In genomic region chr14:21047378-21047781, GRCh38 we compare ENCODE assay signal across 32 cellular contexts. TPM values are rescaled to one million over a fixed set of nuclear protein-coding genes. Genes with fewer than 3 reads are reported as not detected.
DNase-seq lines count a peak whose midpoint lies in the region; ATAC-seq, FAIRE-seq and TF ChIP-seq lines count a peak whose summit lies in the region.
"Had no signal": no experiment of that assay in that cellular context is flagged by ENCODE, and none has a peak within 500 bp of the region (broad histone marks: within the 10 kb centered on the region; RNA-seq: fewer than 3 reads in every experiment).

No MANE protein-coding gene starts in this region.

- no peak overlapping the region for H2AK9ac ChIP-seq in IMR-90 (replicated peaks; ENCODE audit: low read depth, low read length, poor library complexity)

- H3K9ac ChIP-seq in IMR-90 (ENCODE audit: low read depth, low read length): no peak overlapping the region
- no peak overlapping the region for H3K9ac ChIP-seq in kidney (ENCODE audit: low read length in 2 of 2)

- H3K56ac ChIP-seq in IMR-90 (ENCODE audit: extremely low read depth, insufficient read depth, low read length): no peak overlapping the region

- H3K36me3 ChIP-seq in IMR-90 (ENCODE audit: control insufficient read depth, insufficient read depth, low read length) (no peaks in the 10 kb centered on the region), kidney (ENCODE audit: control insufficient read depth in 1 of 2, insufficient read depth in 2 of 2, low read length in 2 of 2) (no peaks in the 10 kb centered on the region)
- H3K36me3 ChIP-seq: cardiac muscle cell, esophagus squamous epithelium, left ventricle myocardium inferior, ovary, right atrium auricular region, SJCRH30 had no signal

- peaks cover 25% of the 10 kb centered on the region for H3K27me3 ChIP-seq in IMR-90 (ENCODE audit: control insufficient read depth, insufficient read depth, low read length)
- H3K27me3 ChIP-seq: cardiac muscle cell, esophagus squamous epithelium, ovary, right atrium auricular region, SJCRH30 had no signal

- H3K4me3 ChIP-seq in IMR-90 (ENCODE audit: insufficient read depth, low read depth, low read length): no peak overlapping the region
- H3K4me3 ChIP-seq in kidney (ENCODE audit: low read length in 2 of 2): no peak overlapping the region
- H3K4me3 ChIP-seq: cardiac muscle cell, esophagus squamous epithelium, left ventricle myocardium inferior, ovary, right atrium auricular region, SJCRH30 had no signal

- no peak overlapping the region for H3K23ac ChIP-seq in IMR-90 (ENCODE audit: low read depth, low read length)

- no peak overlapping the region for H3K18ac ChIP-seq in IMR-90 (ENCODE audit: low read depth, low read length)

- H4K8ac ChIP-seq in IMR-90 (ENCODE audit: low read depth in 2 of 2, low read length in 2 of 2): no peak overlapping the region

- H3K27ac ChIP-seq in IMR-90 (ENCODE audit: insufficient read depth, low read length) (no peak overlapping the region), epithelial cell of prostate (peak overlapping the region; percentile 44), kidney (ENCODE audit: low read depth in 2 of 2, low read length in 2 of 2) (no peak overlapping the region)
- H3K27ac ChIP-seq: cardiac muscle cell, esophagus squamous epithelium, left ventricle myocardium inferior, ovary, right atrium auricular region, SJCRH30 had no signal

- no peak overlapping the region for H3K4me2 ChIP-seq in IMR-90 (ENCODE audit: low read depth, low read length)

- H3K9me1 ChIP-seq in IMR-90 (ENCODE audit: insufficient read depth, low read length): no peaks in the 10 kb centered on the region

- H4K91ac ChIP-seq in IMR-90 (ENCODE audit: insufficient read depth, low read depth, low read length): no peak overlapping the region

- no peak overlapping the region for H3K4me3 Mint-ChIP-seq in mesothelial cell of epicardium
- H3K4me3 Mint-ChIP-seq: activated naive CD4-positive, alpha-beta T cell treated with anti-CD3 and anti-CD28 coated beads for 36 hours; CD4-positive, CD25-positive, alpha-beta regulatory T cell; endodermal cell; nephron; type B pancreatic cell had no signal

- H3K79me1 ChIP-seq in IMR-90 (ENCODE audit: low read depth in 1 of 2, low read length in 2 of 2): no peaks in the 10 kb centered on the region

- H3K27me3 Mint-ChIP-seq in mesothelial cell of epicardium (ENCODE audit: low read depth): no peaks in the 10 kb centered on the region

- no peak for TF ChIP-seq RAD21 in IMR-90 (IDR thresholded peaks at IDR 0.05; ENCODE audit: low read length)

- peak overlapping the region; percentile 13 for H3K27ac Mint-ChIP-seq in mesothelial cell of epicardium
- H3K27ac Mint-ChIP-seq: activated naive CD4-positive, alpha-beta T cell treated with anti-CD3 and anti-CD28 coated beads for 36 hours; endodermal cell; type B pancreatic cell had no signal

- no peak overlapping the region for H3K14ac ChIP-seq in IMR-90 (replicated peaks; ENCODE audit: low read depth, low read length)

- H3K9me3 ChIP-seq in IMR-90 (ENCODE audit: control insufficient read depth, insufficient read depth, low read length) (no peaks in the 10 kb centered on the region), kidney (ENCODE audit: control insufficient read depth in 1 of 2, low read length in 2 of 2) (no peaks in the 10 kb centered on the region)
- H3K9me3 ChIP-seq: esophagus squamous epithelium, left ventricle myocardium inferior, ovary, right atrium auricular region, SJCRH30 had no signal

- in situ Hi-C loops in IMR-90 (cut with MboI; ENCODE audit: low sequenced_read_pairs): no loop called here

- no peak overlapping the region for H2BK15ac ChIP-seq in IMR-90 (ENCODE audit: low read depth, low read length)

- no peak overlapping the region for H2AK5ac ChIP-seq in IMR-90 (ENCODE audit: low read depth, low read length)

- no TSS peak for BruUV-seq in IMR-90 (replicated peaks; lab: Mats Ljungman, UMichigan)

- CTCF ChIA-PET in IMR-90 (lab: Yijun Ruan, JAX): interaction anchor here (0.6 to 2.6 kb wide), 4 partner anchors 20 to 76 kb away, joined by 3 to 14 read pairs (median 6); no protein-coding TSS in a partner anchor

- no peak overlapping the region for H2AFZ ChIP-seq in IMR-90 (replicated peaks; ENCODE audit: low read length, poor library complexity)

- dilution Hi-C loops in IMR-90 (cut with HindIII; ENCODE audit: low sequenced_read_pairs, unreplicated experiment): no loop called here

- no peak overlapping the region for H2BK5ac ChIP-seq in IMR-90 (ENCODE audit: low read depth, low read length, poor library complexity, severe bottlenecking)

- ATAC-seq in IMR-90 (ENCODE audit: low read depth) (peak; percentile 35; the same call in 1 of the 2 replicates), HG02973 (IDR thresholded peaks at IDR 0.05; ENCODE audit: unreplicated experiment) (no peak)

- H3K9me3 Mint-ChIP-seq in mesothelial cell of epicardium: no peaks in the 10 kb centered on the region
- H3K9me3 Mint-ChIP-seq: activated naive CD4-positive, alpha-beta T cell treated with anti-CD3 and anti-CD28 coated beads for 36 hours; endodermal cell; nephron; type B pancreatic cell had no signal

- H3K4me1 Mint-ChIP-seq in mesothelial cell of epicardium: peaks cover 23% of the 10 kb centered on the region

- POLR2A ChIA-PET in IMR-90 (lab: Charles Lee; ENCODE audit: unreplicated experiment): no interaction called here

- H3K4me1 ChIP-seq in IMR-90 (ENCODE audit: control insufficient read depth, insufficient read depth, low read length) (peaks cover 4% of the 10 kb centered on the region; the same call in 1 of the 2 replicates), kidney (ENCODE audit: control insufficient read depth in 1 of 2, insufficient read depth in 1 of 2, low read depth in 1 of 2, low read length in 2 of 2) (peaks cover 18 to 22% of the 10 kb centered on the region in 2 donors)

- no peak overlapping the region for H2BK20ac ChIP-seq in IMR-90 (ENCODE audit: low read depth, low read length)

- no peak overlapping the region for H2BK120ac ChIP-seq in IMR-90 (ENCODE audit: low read depth, low read length)

- no peak for TF ChIP-seq POLR2A in IMR-90 (IDR thresholded peaks at IDR 0.05; ENCODE audit: low read depth, low read length)

- H4K5ac ChIP-seq in IMR-90 (ENCODE audit: low read depth, low read length): no peak overlapping the region

- intact Hi-C loops in IMR-90 (cut with micrococcal nuclease): no loop called here
- intact Hi-C loops in kidney (cut with DNase I): no loop called here

- no peak for TF ChIP-seq CTCF in IMR-90 (conservative IDR thresholded peaks at IDR 0.05; ENCODE audit: low read depth, low read length)
- no peak for TF ChIP-seq CTCF in mesothelial cell of epicardium (IDR thresholded peaks at IDR 0.05; ENCODE audit: unreplicated experiment)
- TF ChIP-seq CTCF in kidney (IDR thresholded peaks at IDR 0.05; ENCODE audit: borderline replicate concordance, extremely low read depth, insufficient read depth): no peak

- H3K36me3 Mint-ChIP-seq in mesothelial cell of epicardium: no peaks in the 10 kb centered on the region
- H3K36me3 Mint-ChIP-seq: CD4-positive, CD25-positive, alpha-beta regulatory T cell; type B pancreatic cell had no signal

- DNase-seq in IMR-90 (no peak), epithelial cell of prostate (ENCODE audit: low read depth, low spot score) (no peak), mesothelial cell of epicardium (ENCODE audit: low spot score in 2 of 2, unreplicated experiment in 2 of 2) (no peak), kidney (no peak), C1 segment of cervical spinal cord (lab: John Stamatoyannopoulos, UW) (no peak), Ammon's horn (ENCODE audit: low spot score) (no peak)
- DNase-seq: activated CD4-positive, alpha-beta T cell treated with anti-CD3 and anti-CD28 coated beads, Interleukin-2, amount 50 U/mL, for 4 hours; activated naive CD4-positive, alpha-beta T cell treated with anti-CD3 and anti-CD28 coated beads for 36 hours; amniotic stem cell; CD4-positive, CD25-positive, alpha-beta regulatory T cell; endodermal cell; esophagus squamous epithelium; KG1; left ventricle myocardium inferior; NCI-H1436; NCI-H748 treated with DMSO at 0.1 percent for 48 hours; ovary; SJCRH30; stimulated activated CD4-positive, alpha-beta T cell treated with anti-CD3 and anti-CD28 coated beads, Interleukin-12 subunit alpha, Interleukin-12 subunit beta, amount 100 ng/mL, for 4 hours; stimulated activated CD4-positive, alpha-beta T cell treated with anti-CD3 and anti-CD28 coated beads, Interleukin-4, amount 100 ng/mL, for 1 hour; substantia nigra; T-helper 1 cell had no signal

- no peak overlapping the region for H3K4ac ChIP-seq in IMR-90 (ENCODE audit: low read depth, low read length)

- no CpG with 5 or more reads among the region's 2 CpGs for WGBS in IMR-90 (ENCODE audit: extremely low coverage in 2 of 2, insufficient read length in 1 of 2), 2 experiments

- no peak for FAIRE-seq in kidney (lab: Jason Lieb, UNC)
- FAIRE-seq: D721Med, GM12892 had no signal

- H4K20me1 ChIP-seq in IMR-90 (ENCODE audit: insufficient read depth, low read length): no peaks in the 10 kb centered on the region

RNA-seq across cellular contexts. Expression of gene RNASE7, which starts 5.2 kb away (rescaled TPM):
- total RNA-seq in IMR-90 (2012; rRNA removed): not detected in 2 replicates
- polyA plus RNA-seq in IMR-90 (2012; rRNA removed): not detected in 2 replicates
- polyA plus RNA-seq in IMR-90 (2012; cell fraction: cytosol; rRNA removed): not detected in 2 replicates
- polyA plus RNA-seq in IMR-90 (2012; cell fraction: nucleus; rRNA removed; ENCODE audit: low replicate concordance): not detected in 2 replicates
- total RNA-seq in mesothelial cell of epicardium: 0.29 to 0.66 TPM (median 0.34 TPM) in 3 replicates
- not detected for total RNA-seq in kidney
- polyA plus RNA-seq in kidney (ENCODE audit: insufficient read depth, low read depth, low replicate concordance): not detected
- total RNA-seq: activated naive CD4-positive, alpha-beta T cell treated with anti-CD3 and anti-CD28 coated beads for 36 hours; cardiac muscle cell; CD4-positive, CD25-positive, alpha-beta regulatory T cell; endodermal cell; H4; HT1080; left ventricle myocardium inferior; ovary; right atrium auricular region; SJCRH30 had no signal
- polyA plus RNA-seq: cardiac muscle cell; CD4-positive, CD25-positive, alpha-beta regulatory T cell; ovary had no signal

RNA-seq across cellular contexts. Expression of gene RNASE8, which starts 10.2 kb away (rescaled TPM):
- not detected in 2 replicates for total RNA-seq in IMR-90 (2012; rRNA removed)
- not detected in 2 replicates for polyA plus RNA-seq in IMR-90 (2012; rRNA removed)
- not detected in 2 replicates for polyA plus RNA-seq in IMR-90 (2012; cell fraction: cytosol; rRNA removed)
- polyA plus RNA-seq in IMR-90 (2012; cell fraction: nucleus; rRNA removed; ENCODE audit: low replicate concordance): not detected in 2 replicates
- not detected in 3 replicates for total RNA-seq in mesothelial cell of epicardium
- total RNA-seq in kidney: not detected
- not detected for polyA plus RNA-seq in kidney (ENCODE audit: insufficient read depth, low read depth, low replicate concordance)
- total RNA-seq: activated naive CD4-positive, alpha-beta T cell treated with anti-CD3 and anti-CD28 coated beads for 36 hours; cardiac muscle cell; CD4-positive, CD25-positive, alpha-beta regulatory T cell; endodermal cell; esophagus squamous epithelium; H4; HT1080; left ventricle myocardium inferior; mucosa of gallbladder; ovary; right atrium auricular region; SJCRH30 had no signal
- polyA plus RNA-seq: cardiac muscle cell; CD4-positive, CD25-positive, alpha-beta regulatory T cell; ovary had no signal

RNA-seq across cellular contexts. Expression of gene RNASE13, which starts 12.8 kb away (rescaled TPM):
- total RNA-seq in IMR-90 (2012; rRNA removed) (not detected in 2 replicates), mesothelial cell of epicardium (0.14 TPM in 1 of 3 replicates, not detected in the others), kidney (not detected)
- polyA plus RNA-seq in IMR-90 (2012; rRNA removed) (not detected in 2 replicates), kidney (ENCODE audit: insufficient read depth, low read depth, low replicate concordance) (not detected)
- not detected in 2 replicates for polyA plus RNA-seq in IMR-90 (2012; cell fraction: cytosol; rRNA removed)
- polyA plus RNA-seq in IMR-90 (2012; cell fraction: nucleus; rRNA removed; ENCODE audit: low replicate concordance): 0.08 and 0.16 TPM in 2 replicates
- total RNA-seq: activated naive CD4-positive, alpha-beta T cell treated with anti-CD3 and anti-CD28 coated beads for 36 hours; cardiac muscle cell; CD4-positive, CD25-positive, alpha-beta regulatory T cell; endodermal cell; esophagus squamous epithelium; H4; HT1080; left ventricle myocardium inferior; ovary; right atrium auricular region; SJCRH30 had no signal
- polyA plus RNA-seq: cardiac muscle cell; CD4-positive, CD25-positive, alpha-beta regulatory T cell; ovary had no signal

RNA-seq across cellular contexts. Expression of gene TPPP2, which starts 17.4 kb away (rescaled TPM):
- not detected in 2 replicates for total RNA-seq in IMR-90 (2012; rRNA removed)
- not detected in 2 replicates for polyA plus RNA-seq in IMR-90 (2012; rRNA removed)
- not detected in 2 replicates for polyA plus RNA-seq in IMR-90 (2012; cell fraction: cytosol; rRNA removed)
- not detected in 2 replicates for polyA plus RNA-seq in IMR-90 (2012; cell fraction: nucleus; rRNA removed; ENCODE audit: low replicate concordance)
- total RNA-seq in mesothelial cell of epicardium: 0.47 to 0.58 TPM in 2 of 3 replicates, not detected in the other
- total RNA-seq in kidney: not detected
- polyA plus RNA-seq in kidney (ENCODE audit: insufficient read depth, low read depth, low replicate concordance): 1.3 TPM
- total RNA-seq: activated naive CD4-positive, alpha-beta T cell treated with anti-CD3 and anti-CD28 coated beads for 36 hours; CD4-positive, CD25-positive, alpha-beta regulatory T cell; esophagus squamous epithelium; H4; HT1080; SJCRH30 had no signal
- polyA plus RNA-seq: CD4-positive, CD25-positive, alpha-beta regulatory T cell had no signal

RNA-seq across cellular contexts. Expression of gene NDRG2, which starts 22.5 kb away (rescaled TPM):
- total RNA-seq in IMR-90 (2012; rRNA removed): 0.36 and 0.56 TPM in 2 replicates
- polyA plus RNA-seq in IMR-90 (2012; rRNA removed): 1.2 and 1.5 TPM in 2 replicates
- polyA plus RNA-seq in IMR-90 (2012; cell fraction: cytosol; rRNA removed): 0.63 and 1.0 TPM in 2 replicates
- 2.1 and 2.8 TPM in 2 replicates for polyA plus RNA-seq in IMR-90 (2012; cell fraction: nucleus; rRNA removed; ENCODE audit: low replicate concordance)
- 104 to 105 TPM (median 104 TPM) in 3 replicates for total RNA-seq in mesothelial cell of epicardium
- 86.2 TPM for total RNA-seq in kidney
- polyA plus RNA-seq in kidney (ENCODE audit: insufficient read depth, low read depth, low replicate concordance): 209 TPM
